In genomic region chr14:23631702-23632460, GRCh38 we compare ENCODE assay signal across 1 cellular context.
A peak's percentile ranks its signal among the peaks of the same experiment; 100 is the strongest.
TF ChIP-seq lines count a peak whose summit lies in the region.

No MANE protein-coding gene starts in this region.

TF ChIP-seq in HepG2, 621 proteins besides CTCF, POLR2A, EP300 and RAD21 (continued from another document and continues in another):
- TF ChIP-seq MLLT10 (CRISPR knock-in tag; IDR thresholded peaks at IDR 0.05) (no peak), AHR (CRISPR knock-in tag; IDR thresholded peaks at IDR 0.05) (peak; percentile 60; the same call in 1 of the 2 replicates), YY1 (IDR thresholded peaks at IDR 0.05; ENCODE audit: insufficient read depth, insufficient replicate concordance, low read depth, low read length) (peak; percentile 64), BRD4 (CRISPR knock-in tag; IDR thresholded peaks at IDR 0.05) (no peak), KDM3A (CRISPR knock-in tag; IDR thresholded peaks at IDR 0.05; ENCODE audit: low read depth) (peak; percentile 76; the same call in 1 of the 2 replicates), BRCA1 (CRISPR knock-in tag; IDR thresholded peaks at IDR 0.05) (no peak), DRAP1 (CRISPR knock-in tag; IDR thresholded peaks at IDR 0.05) (peak; percentile 81), CENPT (CRISPR knock-in tag; IDR thresholded peaks at IDR 0.05; ENCODE audit: low read depth) (no peak), PLRG1 (conservative IDR thresholded peaks at IDR 0.05) (no peak), TSC22D2 (CRISPR knock-in tag; IDR thresholded peaks at IDR 0.05; ENCODE audit: borderline replicate concordance) (peak; percentile 95; the same call in 1 of the 2 replicates), CSRNP2 (CRISPR knock-in tag; conservative IDR thresholded peaks at IDR 0.05; ENCODE audit: low read depth) (no peak), MTF1 (CRISPR knock-in tag; IDR thresholded peaks at IDR 0.05) (no peak), MNT (IDR thresholded peaks at IDR 0.05) (no peak), ZBTB20 (CRISPR knock-in tag; IDR thresholded peaks at IDR 0.05; ENCODE audit: borderline replicate concordance, low read depth) (peak; percentile 70; the same call in 1 of the 2 replicates), ZNF317 (CRISPR knock-in tag; IDR thresholded peaks at IDR 0.05) (no peak), CCAR2 (optimal IDR thresholded peaks at IDR 0.05; ENCODE audit: low read depth, low read length) (peak; percentile 78), SKIL (CRISPR knock-in tag; IDR thresholded peaks at IDR 0.05; ENCODE audit: borderline replicate concordance) (no peak), PATZ1 (CRISPR knock-in tag; IDR thresholded peaks at IDR 0.05) (peak; percentile 72), RBFOX2 (IDR thresholded peaks at IDR 0.05; ENCODE audit: low read depth, low read length) (no peak), GATA4 (IDR thresholded peaks at IDR 0.05; ENCODE audit: borderline replicate concordance, low read depth) (no peak), MAX (IDR thresholded peaks at IDR 0.05) (no peak), FOXK1 (CRISPR knock-in tag; IDR thresholded peaks at IDR 0.05; ENCODE audit: borderline replicate concordance, low read depth) (peak; percentile 87; the same call in 1 of the 2 replicates), ZNF432 (CRISPR knock-in tag; IDR thresholded peaks at IDR 0.05; ENCODE audit: borderline replicate concordance) (no peak), SNAPC2 (CRISPR knock-in tag; IDR thresholded peaks at IDR 0.05) (peak; percentile 22; the same call in 1 of the 2 replicates), NFKBIZ (CRISPR knock-in tag; IDR thresholded peaks at IDR 0.05) (no peak; the same call in 1 of the 2 replicates), ZXDC (CRISPR knock-in tag; IDR thresholded peaks at IDR 0.05) (no peak), DNMT3B (CRISPR knock-in tag; conservative IDR thresholded peaks at IDR 0.05) (peak; percentile 75; the same call in 1 of the 2 replicates), ZNF737 (CRISPR knock-in tag; IDR thresholded peaks at IDR 0.05; ENCODE audit: borderline replicate concordance) (no peak), FIP1L1 (IDR thresholded peaks at IDR 0.05; ENCODE audit: borderline replicate concordance, insufficient read depth, low read depth, low read length) (no peak), ZNF18 (CRISPR knock-in tag; IDR thresholded peaks at IDR 0.05; ENCODE audit: insufficient replicate concordance) (no peak), SNAI1 (CRISPR knock-in tag; IDR thresholded peaks at IDR 0.05; ENCODE audit: borderline replicate concordance) (no peak), ZBTB38 (CRISPR knock-in tag; IDR thresholded peaks at IDR 0.05) (peak; percentile 88), ZNF747 (CRISPR knock-in tag; IDR thresholded peaks at IDR 0.05; ENCODE audit: borderline replicate concordance) (peak; percentile 30; the same call in 1 of the 2 replicates), ZNF251 (CRISPR knock-in tag; IDR thresholded peaks at IDR 0.05) (no peak), ZNF644 (CRISPR knock-in tag; IDR thresholded peaks at IDR 0.05; ENCODE audit: low read depth) (peak; percentile 55; the same call in 1 of the 2 replicates), NFE2L1 (CRISPR knock-in tag; IDR thresholded peaks at IDR 0.05; ENCODE audit: borderline replicate concordance) (0 out of 2 replicates have a peak, but pooled peaks have one; percentile 55), ZNF713 (CRISPR knock-in tag; IDR thresholded peaks at IDR 0.05) (peak; percentile 39; the same call in 1 of the 2 replicates), HOXD1 (CRISPR knock-in tag; IDR thresholded peaks at IDR 0.05) (no peak), ZNF577 (CRISPR knock-in tag; IDR thresholded peaks at IDR 0.05; ENCODE audit: borderline replicate concordance, low read depth) (0 out of 2 replicates have a peak, but pooled peaks have one; percentile 38), NAIF1 (CRISPR knock-in tag; IDR thresholded peaks at IDR 0.05; ENCODE audit: borderline replicate concordance) (no peak), ZBTB4 (CRISPR knock-in tag; IDR thresholded peaks at IDR 0.05; ENCODE audit: borderline replicate concordance) (peak; percentile 77; the same call in 1 of the 2 replicates), DDIT3 (CRISPR knock-in tag; IDR thresholded peaks at IDR 0.05) (no peak), PAF1 (CRISPR knock-in tag; IDR thresholded peaks at IDR 0.05) (no peak), ETV5 (CRISPR knock-in tag; IDR thresholded peaks at IDR 0.05; ENCODE audit: borderline replicate concordance) (peak; percentile 58), HHEX (CRISPR knock-in tag; IDR thresholded peaks at IDR 0.05) (peak; percentile 36; the same call in 1 of the 2 replicates), HOXA3 (CRISPR knock-in tag; IDR thresholded peaks at IDR 0.05) (no peak), GPBP1L1 (CRISPR knock-in tag; IDR thresholded peaks at IDR 0.05) (no peak), NR2F6 (IDR thresholded peaks at IDR 0.05) (no peak), NR2F6 (CRISPR knock-in tag; IDR thresholded peaks at IDR 0.05) (peak; percentile 81), KLF16 (CRISPR knock-in tag; IDR thresholded peaks at IDR 0.05) (peak in 1 of 2 experiments; percentile 97; a peak in 2 of 4 replicates), HOXA5 (CRISPR knock-in tag; IDR thresholded peaks at IDR 0.05) (no peak)
